In the genomic region with DNA sequence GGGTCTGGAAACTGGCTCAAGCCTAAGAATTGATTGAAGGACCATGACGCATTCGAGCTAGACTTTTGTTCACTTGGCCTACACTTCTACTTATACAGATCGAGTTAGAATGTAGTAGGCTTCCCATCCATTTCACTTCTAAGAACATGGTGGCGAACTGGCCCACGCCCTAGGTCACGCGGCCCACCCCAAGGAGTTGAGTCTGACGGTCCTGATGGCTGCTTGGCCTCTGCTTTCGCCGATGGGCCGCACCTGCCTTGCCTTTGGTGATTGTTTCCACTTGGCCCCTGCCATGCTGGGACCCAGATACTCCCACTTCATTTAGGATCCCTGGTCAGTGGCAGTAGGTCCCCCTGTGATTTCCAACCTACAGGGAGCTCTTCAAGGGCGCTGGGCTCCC, we compare ENCODE assay signal across 21 cellular contexts.
"Had no signal": no experiment of that assay in that cellular context is flagged by ENCODE, and none has a peak within 500 bp of the region (broad histone marks: within the 10 kb centered on the region; RNA-seq: fewer than 3 reads in every experiment).

No MANE protein-coding gene starts in this region.

- H3K4me1 ChIP-seq: parathyroid adenoma had no signal

- H2AFZ ChIP-seq: hepatocyte, parathyroid adenoma had no signal

- H3K36me3 ChIP-seq: left lung, neutrophil, sigmoid colon, stomach, thyroid gland had no signal

- H3K27me3 ChIP-seq: hepatocyte, left lung, neutrophil, sigmoid colon, stomach, thyroid gland had no signal

- H3K4me2 ChIP-seq: hepatocyte had no signal

- H3K4me3 ChIP-seq: hepatocyte, left lung, lung, sigmoid colon, stomach, thyroid gland had no signal

- H3K79me2 ChIP-seq: hepatocyte, parathyroid adenoma had no signal

- DNase-seq: cerebellar nuclear complex; cortex of kidney; effector memory CD8-positive, alpha-beta T cell; erythroblast; immature natural killer cell; natural killer cell; sigmoid colon; stimulated activated CD4-positive, alpha-beta T cell treated with anti-CD3 and anti-CD28 coated beads, Interleukin-2, amount 100 ng/mL, for 24 hours; stimulated activated CD4-positive, alpha-beta T cell treated with anti-CD3 and anti-CD28 coated beads, Interleukin-4, amount 100 ng/mL, for 24 hours; stimulated activated naive CD4-positive, alpha-beta T cell treated with Interleukin-2 at 50 U/mL for 16 hours; stomach; thyroid gland had no signal

- ATAC-seq: effector memory CD8-positive, alpha-beta T cell; left lung; natural killer cell; stimulated activated effector memory CD8-positive, alpha-beta T cell treated with anti-CD3 and anti-CD28 coated beads, Interleukin-12 subunit alpha, Interleukin-12 subunit beta, amount 100 ng/mL, for 72 hours had no signal

- FAIRE-seq: endometrium, frontal cortex, keratinocyte had no signal

- H3K27ac ChIP-seq: hepatocyte, left lung, neutrophil, parathyroid adenoma, sigmoid colon, stomach, thyroid gland had no signal

- H3K9me3 ChIP-seq: left lung, neutrophil, sigmoid colon, stomach, thyroid gland had no signal

- H3K9ac ChIP-seq: parathyroid adenoma had no signal
